In genomic region chr2:20642026-20642971, GRCh38 we compare ENCODE assay signal across 1 cellular context.
TF ChIP-seq lines count a peak whose summit lies in the region.

No MANE protein-coding gene starts in this region.

TF ChIP-seq in HepG2, 621 proteins besides CTCF, POLR2A, EP300 and RAD21 (continued from another document and continues in another):
- TF ChIP-seq ZHX2 (IDR thresholded peaks at IDR 0.05; ENCODE audit: low read depth) (no peak), ZHX2 (CRISPR knock-in tag; IDR thresholded peaks at IDR 0.05; ENCODE audit: borderline replicate concordance) (no peak), ZNF275 (CRISPR knock-in tag; IDR thresholded peaks at IDR 0.05; ENCODE audit: borderline replicate concordance) (no peak), ZNF20 (CRISPR knock-in tag; IDR thresholded peaks at IDR 0.05) (no peak), ZMYM3 (CRISPR knock-in tag; IDR thresholded peaks at IDR 0.05) (no peak), BHLHE40 (IDR thresholded peaks at IDR 0.05; ENCODE audit: low read length) (peak; percentile 41; the same call in 1 of the 2 replicates), ZNF878 (CRISPR knock-in tag; IDR thresholded peaks at IDR 0.05) (no peak), ELF1 (CRISPR knock-in tag; IDR thresholded peaks at IDR 0.05) (no peak), KDM4B (CRISPR knock-in tag; IDR thresholded peaks at IDR 0.05) (no peak), HBP1 (CRISPR knock-in tag; IDR thresholded peaks at IDR 0.05; ENCODE audit: low read depth) (0 out of 2 replicates have a peak, but pooled peaks have one; percentile 37), ZFX (CRISPR knock-in tag; IDR thresholded peaks at IDR 0.05; ENCODE audit: low read depth) (0 out of 2 replicates have a peak, but pooled peaks have one; percentile 19), ZNF143 (CRISPR knock-in tag; IDR thresholded peaks at IDR 0.05) (no peak), ZSCAN21 (CRISPR knock-in tag; IDR thresholded peaks at IDR 0.05; ENCODE audit: borderline replicate concordance) (peak; percentile 54; the same call in 1 of the 2 replicates), ZNF350 (CRISPR knock-in tag; IDR thresholded peaks at IDR 0.05; ENCODE audit: borderline replicate concordance, low read depth) (peak; percentile 61; the same call in 1 of the 2 replicates), KDM3A (CRISPR knock-in tag; IDR thresholded peaks at IDR 0.05; ENCODE audit: low read depth) (peak; percentile 87; the same call in 1 of the 2 replicates), ZNF253 (CRISPR knock-in tag; IDR thresholded peaks at IDR 0.05; ENCODE audit: borderline replicate concordance) (no peak), POLR2AphosphoS2 (IDR thresholded peaks at IDR 0.05; ENCODE audit: low read depth, low read length) (no peak), MAFF (IDR thresholded peaks at IDR 0.05; ENCODE audit: low read depth, low read length) (no peak), HMGXB4 (CRISPR knock-in tag; IDR thresholded peaks at IDR 0.05; ENCODE audit: borderline replicate concordance in 1 of 2, low read depth in 1 of 2) (peak; percentile 59 to 69; a peak in 1 of 4 replicates), SMAD1 (CRISPR knock-in tag; IDR thresholded peaks at IDR 0.05; ENCODE audit: borderline replicate concordance, low read depth) (0 out of 2 replicates have a peak, but pooled peaks have one; percentile 64), SRSF9 (IDR thresholded peaks at IDR 0.05; ENCODE audit: borderline replicate concordance, insufficient read depth, low read depth, low read length, poor library complexity, severe bottlenecking) (no peak), DRAP1 (CRISPR knock-in tag; IDR thresholded peaks at IDR 0.05) (no peak), TIGD3 (CRISPR knock-in tag; IDR thresholded peaks at IDR 0.05; ENCODE audit: borderline replicate concordance) (no peak), ZNF749 (CRISPR knock-in tag; IDR thresholded peaks at IDR 0.05; ENCODE audit: borderline replicate concordance) (no peak), ZNF274 (CRISPR knock-in tag; IDR thresholded peaks at IDR 0.05) (no peak), SIX1 (CRISPR knock-in tag; IDR thresholded peaks at IDR 0.05; ENCODE audit: borderline replicate concordance) (no peak), SKI (IDR thresholded peaks at IDR 0.05; ENCODE audit: partially characterized antibody) (no peak), LRRFIP1 (CRISPR knock-in tag; conservative IDR thresholded peaks at IDR 0.05) (no peak), BCL6 (CRISPR knock-in tag; IDR thresholded peaks at IDR 0.05) (peak; percentile 25; the same call in 1 of the 2 replicates), FOXP4 (CRISPR knock-in tag; IDR thresholded peaks at IDR 0.05) (0 out of 2 replicates have a peak, but pooled peaks have one; percentile 18), TBX2 (CRISPR knock-in tag; IDR thresholded peaks at IDR 0.05; ENCODE audit: borderline replicate concordance) (peak; percentile 72), HNRNPUL1 (IDR thresholded peaks at IDR 0.05; ENCODE audit: low read depth, low read length) (no peak), ZNF207 (IDR thresholded peaks at IDR 0.05; ENCODE audit: borderline replicate concordance) (no peak), YEATS4 (CRISPR knock-in tag; IDR thresholded peaks at IDR 0.05; ENCODE audit: borderline replicate concordance) (no peak), ZNF713 (CRISPR knock-in tag; IDR thresholded peaks at IDR 0.05) (no peak), KDM2A (CRISPR knock-in tag; IDR thresholded peaks at IDR 0.05; ENCODE audit: borderline replicate concordance, low read depth) (peak; percentile 62; the same call in 1 of the 2 replicates), TAF1 (CRISPR knock-in tag; IDR thresholded peaks at IDR 0.05) (no peak), PATZ1 (CRISPR knock-in tag; IDR thresholded peaks at IDR 0.05) (peak; percentile 38; the same call in 1 of the 2 replicates), ZNF547 (CRISPR knock-in tag; IDR thresholded peaks at IDR 0.05) (no peak; the same call in 1 of the 2 replicates), ZNF280B (CRISPR knock-in tag; IDR thresholded peaks at IDR 0.05; ENCODE audit: borderline replicate concordance) (no peak)
